ENCODE assay signal across 15 cellular contexts in genomic region chr9:95028855-95029219, GRCh38.
DNase-seq lines count a peak whose midpoint lies in the region; ATAC-seq and TF ChIP-seq lines count a peak whose summit lies in the region.
"Had no signal": no experiment of that assay in that cellular context is flagged by ENCODE, and none has a peak within 500 bp of the region (broad histone marks: within the 10 kb centered on the region; RNA-seq: fewer than 3 reads in every experiment).

No MANE protein-coding gene starts in this region.

- in situ Hi-C loops in KBM-7 (cut with MboI; ENCODE audit: low pct_unique_long_range_greater_than_20kb, low sequenced_read_pairs) = no loop called here

- intact Hi-C loops in stomach (cut with DNase I; ENCODE audit: low total_unique reads) = no loop called here

- TF ChIP-seq CTCF in stomach (IDR thresholded peaks at IDR 0.05) = no peak

- H3K4me3 ChIP-seq in stomach = peak overlapping the region in 1 of 4 donors; percentile 1
- H3K4me3 ChIP-seq: K562, spleen had no signal

- peaks cover 0 to 5% (median 0%) of the 10 kb centered on the region in 4 donors for H3K36me3 ChIP-seq in stomach

- WGBS in stomach, 5 donors = 34 to 62% (median 47%) methylated on average over 8 of the region's 8 CpGs

- TF ChIP-seq POLR2A in stomach (IDR thresholded peaks at IDR 0.05) = no peak

- DNase-seq in DMS53 (lab: John Stamatoyannopoulos, UW) = peak; percentile 87
- peak; percentile 37 for DNase-seq in NCI-H345 treated with DMSO at 0.1 percent for 48 hours (lab: John Stamatoyannopoulos, UW; ENCODE audit: unreplicated experiment)
- no peak for DNase-seq in stomach
- no peak for DNase-seq in NOMO-1 treated with dmso at 0.1 percent for 144 hours (lab: John Stamatoyannopoulos, UW; ENCODE audit: unreplicated experiment)
- no peak for DNase-seq in KBM-7
- DNase-seq: activated CD8-positive, alpha-beta memory T cell treated with anti-CD3 and anti-CD28 coated beads, Interleukin-2, amount 10 ng/mL, durations not matched to agents 7 days and 5 days; activated naive CD8-positive, alpha-beta T cell treated with anti-CD3 and anti-CD28 coated beads, Interleukin-2, amount 10 ng/mL, durations not matched to agents 7 days and 5 days; natural killer cell; NCI-H2227 treated with DMSO at 0.1 percent for 48 hours; spleen had no signal

- H3K9me3 ChIP-seq in stomach = no peaks in the 10 kb centered on the region
- H3K9me3 ChIP-seq: spleen had no signal

- H3K27me3 ChIP-seq in layer of hippocampus (ENCODE audit: control insufficient read depth, insufficient read depth, low read length) (no peaks in the 10 kb centered on the region), stomach (no peaks in the 10 kb centered on the region)
- H3K27me3 ChIP-seq: spleen had no signal

- ATAC-seq in HG03097 (IDR thresholded peaks at IDR 0.05; ENCODE audit: low FRiP score, unreplicated experiment) = no peak
- no peak for ATAC-seq in HG03469 (IDR thresholded peaks at IDR 0.05; ENCODE audit: unreplicated experiment)
- ATAC-seq: activated CD8-positive, alpha-beta memory T cell treated with anti-CD3 and anti-CD28 coated beads, Interleukin-2, amount 10 ng/mL, durations not matched to agents 7 days and 5 days; HCT116; K562; natural killer cell had no signal

- H3K27ac ChIP-seq in layer of hippocampus (ENCODE audit: low read depth, low read length) (peak overlapping the region; percentile 39), stomach (peak overlapping the region; percentile 53 to 80 (median 79))

- peaks cover 86 to 100% (median 93%) of the 10 kb centered on the region in 4 donors for H3K4me1 ChIP-seq in stomach

- no peak for TF ChIP-seq EP300 in stomach (IDR thresholded peaks at IDR 0.05)

Comparison
In these comparisons a context has a peak if more than half of its experiments do, and no peak if none do; other contexts are left out.
1. DNase-seq: peak in DMS53 (single experiment) and NCI-H345 treated with DMSO at 0.1 percent for 48 hours (single experiment); none in stomach (single experiment), NOMO-1 treated with dmso at 0.1 percent for 144 hours (single experiment) and KBM-7 (single experiment).